Comparison of ENCODE assay signal across 25 cellular contexts in the genomic region with DNA sequence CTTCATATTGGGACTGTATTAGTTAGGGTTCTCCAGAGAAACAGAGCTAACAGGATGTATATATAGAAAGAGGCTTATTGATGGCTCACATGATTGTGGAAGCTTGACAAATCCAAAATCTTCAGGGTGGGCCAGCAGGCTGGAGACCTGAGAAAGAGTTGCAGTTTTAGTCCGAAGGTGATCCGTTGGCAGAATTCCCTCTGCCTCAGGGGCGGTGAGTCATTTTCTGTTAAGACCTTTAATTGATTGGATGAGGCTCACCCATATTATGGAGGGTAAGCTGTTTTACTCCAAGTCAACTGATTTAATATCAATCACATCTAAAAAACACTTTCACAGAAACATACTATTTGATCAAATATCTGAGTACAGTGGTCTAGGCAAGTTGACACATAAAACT.
DNase-seq lines count a peak whose midpoint lies in the region; ATAC-seq and TF ChIP-seq lines count a peak whose summit lies in the region.
"Had no signal": no experiment of that assay in that cellular context is flagged by ENCODE, and none has a peak within 500 bp of the region (broad histone marks: within the 10 kb centered on the region; RNA-seq: fewer than 3 reads in every experiment).

No MANE protein-coding gene starts in this region.

- TF ChIP-seq CTCF in HCT116 (IDR thresholded peaks at IDR 0.05 in 2 of 3, conservative IDR thresholded peaks at IDR 0.05 in 1 of 3; ENCODE audit: borderline replicate concordance in 1 of 3, insufficient read depth in 1 of 3, low read depth in 2 of 3, low read length in 2 of 3), result no peak
- no peak for TF ChIP-seq CTCF in PC-3 (conservative IDR thresholded peaks at IDR 0.05; ENCODE audit: low read depth, low read length)
- no peak for TF ChIP-seq CTCF in foreskin keratinocyte (conservative IDR thresholded peaks at IDR 0.05)

- intact Hi-C loops in HCT116 (cut with micrococcal nuclease) (no loop called here), PC-3 (cut with micrococcal nuclease) (no loop called here)

- TF ChIP-seq POLR2A in HCT116 (IDR thresholded peaks at IDR 0.05; ENCODE audit: borderline replicate concordance, extremely low read depth, insufficient read depth, insufficient read length), result no peak

- POLR2A ChIA-PET in HCT116 (lab: Charles Lee) (no interaction called here), PC-3 (lab: Charles Lee; ENCODE audit: unreplicated experiment) (no interaction called here)

- H3K27ac ChIP-seq in HCT116 (ENCODE audit: low read depth, low read length), result no peak overlapping the region
- no peak overlapping the region for H3K27ac ChIP-seq in PC-3 (ENCODE audit: low read length)
- H3K27ac ChIP-seq in foreskin keratinocyte, result no peak overlapping the region
- H3K27ac ChIP-seq: GM23248 had no signal

- DNase-seq in HCT116 (ENCODE audit: low read depth, low spot score) (no peak), PC-3 (peak; percentile 58), foreskin keratinocyte (peak in 1 of 2 donors; percentile 18), renal cortical epithelial cell (ENCODE audit: low read depth) (peak; percentile 36), A172 (ENCODE audit: low spot score) (no peak), hypothalamus (lab: John Stamatoyannopoulos, UW) (no peak)
- DNase-seq: C1 segment of cervical spinal cord; CD4-positive, alpha-beta memory T cell; COR-L47; DMS 273 treated with DMSO at 0.1 percent for 48 hours; DMS79; EL; GM23248; H7; Karpas-422; MV-4-11; NCI-H1105; NCI-H1436 treated with DMSO at 0.1 percent for 48 hours; NCI-H1930; NCI-H2107; NCI-H524; NCI-H774; RPMI8226; SHP77 treated with DMSO at 0.1 percent for 48 hours had no signal

- H3K27me3 ChIP-seq in HCT116 (ENCODE audit: insufficient read depth, low read length), result no peaks in the 10 kb centered on the region
- H3K27me3 ChIP-seq in PC-3 (ENCODE audit: low read length), result no peaks in the 10 kb centered on the region
- no peaks in the 10 kb centered on the region for H3K27me3 ChIP-seq in foreskin keratinocyte

- peaks cover 7 to 21% of the 10 kb centered on the region in 2 experiments for H3K4me1 ChIP-seq in HCT116 (ENCODE audit: control insufficient read depth in 1 of 2, insufficient read depth in 2 of 2, low read length in 2 of 2)
- H3K4me1 ChIP-seq in PC-3 (ENCODE audit: insufficient read depth, low read length), result peaks cover 24% of the 10 kb centered on the region
- no peaks in the 10 kb centered on the region for H3K4me1 ChIP-seq in foreskin keratinocyte

- no peak for TF ChIP-seq RAD21 in HCT116 (IDR thresholded peaks at IDR 0.05; ENCODE audit: low read depth)

- H3K4me2 ChIP-seq in HCT116 (ENCODE audit: low read length), result no peak overlapping the region
- no peak overlapping the region for H3K4me2 ChIP-seq in PC-3 (ENCODE audit: low read length)

- H2AFZ ChIP-seq in HCT116 (ENCODE audit: low read depth, low read length, poor library complexity, severe bottlenecking) (no peak overlapping the region), PC-3 (ENCODE audit: low read length) (no peak overlapping the region)
- H2AFZ ChIP-seq: GM23248 had no signal

- no peaks in the 10 kb centered on the region for H3K36me3 ChIP-seq in HCT116 (ENCODE audit: control insufficient read depth in 1 of 2, insufficient read depth in 2 of 2, low read length in 2 of 2)
- H3K36me3 ChIP-seq in PC-3 (ENCODE audit: low read depth, low read length), result no peaks in the 10 kb centered on the region

- H3K4me3 ChIP-seq in HCT116 (replicated peaks in 1 of 2; ENCODE audit: low read depth in 1 of 2, low read length in 2 of 2) (no peak overlapping the region), PC-3 (ENCODE audit: low read length) (no peak overlapping the region)
- H3K4me3 ChIP-seq: GM23248 had no signal

- no peaks in the 10 kb centered on the region for H3F3A ChIP-seq in PC-3 (ENCODE audit: low read length, unreplicated experiment)

- RAD21 ChIA-PET in HCT116 (lab: Charles Lee; ENCODE audit: low non-redundant PET in 1 of 2, low total read pairs in 2 of 2, uncharacterized antibody in 2 of 2, unreplicated experiment in 2 of 2), result no interaction called here

- no peaks in the 10 kb centered on the region for H3K79me2 ChIP-seq in HCT116 (ENCODE audit: insufficient read depth, low read length)
- no peaks in the 10 kb centered on the region for H3K79me2 ChIP-seq in PC-3 (ENCODE audit: low read length)

- BruUV-seq in HCT116 (replicated peaks; lab: Mats Ljungman, UMichigan) (no TSS peak), PC-3 (replicated peaks; lab: Mats Ljungman, UMichigan) (no TSS peak)

- CTCF ChIA-PET in HCT116 (lab: Charles Lee), result no interaction called here
- CTCF ChIA-PET in PC-3 (lab: Charles Lee), result no interaction called here

- ATAC-seq in HCT116 (no peak), PC-3 (no peak), foreskin keratinocyte (peak; percentile 7), GM18867 (IDR thresholded peaks at IDR 0.05; ENCODE audit: unreplicated experiment) (no peak)

- H3K9me2 ChIP-seq in HCT116 (ENCODE audit: insufficient read depth) (no peaks in the 10 kb centered on the region), PC-3 (replicated peaks; ENCODE audit: low read length) (no peaks in the 10 kb centered on the region)

- H3K9me3 ChIP-seq in HCT116 (ENCODE audit: control insufficient read depth in 1 of 2, insufficient read depth in 1 of 2, low read depth in 1 of 2, low read length in 2 of 2) (no peaks in the 10 kb centered on the region), PC-3 (ENCODE audit: low read length) (no peaks in the 10 kb centered on the region)

- H3K9ac ChIP-seq in HCT116 (ENCODE audit: low read length) (no peak overlapping the region), PC-3 (ENCODE audit: low read length) (no peak overlapping the region)
- H3K9ac ChIP-seq: GM23248 had no signal

- no peaks in the 10 kb centered on the region for H4K20me1 ChIP-seq in HCT116 (ENCODE audit: insufficient read depth)
- H4K20me1 ChIP-seq in PC-3 (ENCODE audit: low read length), result no peaks in the 10 kb centered on the region

TF ChIP-seq in HCT116, 20 proteins besides CTCF, POLR2A, EP300 and RAD21:
- 0 out of 2 replicates have a peak, but pooled peaks have one; percentile 12 for TF ChIP-seq FOSL1 (IDR thresholded peaks at IDR 0.05; ENCODE audit: low read depth)
- TF ChIP-seq, protein P1, sequence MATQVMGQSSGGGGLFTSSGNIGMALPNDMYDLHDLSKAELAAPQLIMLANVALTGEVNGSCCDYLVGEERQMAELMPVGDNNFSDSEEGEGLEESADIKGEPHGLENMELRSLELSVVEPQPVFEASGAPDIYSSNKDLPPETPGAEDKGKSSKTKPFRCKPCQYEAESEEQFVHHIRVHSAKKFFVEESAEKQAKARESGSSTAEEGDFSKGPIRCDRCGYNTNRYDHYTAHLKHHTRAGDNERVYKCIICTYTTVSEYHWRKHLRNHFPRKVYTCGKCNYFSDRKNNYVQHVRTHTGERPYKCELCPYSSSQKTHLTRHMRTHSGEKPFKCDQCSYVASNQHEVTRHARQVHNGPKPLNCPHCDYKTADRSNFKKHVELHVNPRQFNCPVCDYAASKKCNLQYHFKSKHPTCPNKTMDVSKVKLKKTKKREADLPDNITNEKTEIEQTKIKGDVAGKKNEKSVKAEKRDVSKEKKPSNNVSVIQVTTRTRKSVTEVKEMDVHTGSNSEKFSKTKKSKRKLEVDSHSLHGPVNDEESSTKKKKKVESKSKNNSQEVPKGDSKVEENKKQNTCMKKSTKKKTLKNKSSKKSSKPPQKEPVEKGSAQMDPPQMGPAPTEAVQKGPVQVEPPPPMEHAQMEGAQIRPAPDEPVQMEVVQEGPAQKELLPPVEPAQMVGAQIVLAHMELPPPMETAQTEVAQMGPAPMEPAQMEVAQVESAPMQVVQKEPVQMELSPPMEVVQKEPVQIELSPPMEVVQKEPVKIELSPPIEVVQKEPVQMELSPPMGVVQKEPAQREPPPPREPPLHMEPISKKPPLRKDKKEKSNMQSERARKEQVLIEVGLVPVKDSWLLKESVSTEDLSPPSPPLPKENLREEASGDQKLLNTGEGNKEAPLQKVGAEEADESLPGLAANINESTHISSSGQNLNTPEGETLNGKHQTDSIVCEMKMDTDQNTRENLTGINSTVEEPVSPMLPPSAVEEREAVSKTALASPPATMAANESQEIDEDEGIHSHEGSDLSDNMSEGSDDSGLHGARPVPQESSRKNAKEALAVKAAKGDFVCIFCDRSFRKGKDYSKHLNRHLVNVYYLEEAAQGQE (IDR thresholded peaks at IDR 0.05; ENCODE audit: low read depth), result no peak

Comparison
In these comparisons a context has a peak if more than half of its experiments do, and no peak if none do; other contexts are left out.
1. DNase-seq: peak in PC-3 (single experiment) and renal cortical epithelial cell (single experiment); none in HCT116 (single experiment), A172 (single experiment) and hypothalamus (0 of 51).